ENCODE assay signal across 26 cellular contexts in the genomic region with DNA sequence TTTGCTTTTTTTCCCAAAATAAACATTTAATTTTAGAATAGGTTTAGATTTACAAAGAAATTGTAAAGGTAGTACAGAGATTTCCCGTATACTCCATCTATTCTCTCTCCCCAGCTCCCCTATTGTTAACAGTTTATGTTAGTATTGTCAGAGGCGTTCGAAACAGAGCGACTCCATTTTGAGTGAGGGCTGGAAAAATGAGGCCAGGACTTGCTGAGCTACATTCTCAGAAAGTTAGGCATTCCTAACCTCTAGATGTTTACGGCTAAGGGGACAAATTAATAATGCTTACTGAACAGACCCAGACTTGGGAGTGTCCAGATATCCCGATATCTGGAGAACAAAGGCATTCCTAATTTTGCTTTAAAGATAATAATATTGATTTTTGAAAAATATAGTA. TPM values are rescaled to one million over a fixed set of nuclear protein-coding genes. Genes with fewer than 3 reads are reported as not detected.
DNase-seq lines count a peak whose midpoint lies in the region; ATAC-seq and TF ChIP-seq lines count a peak whose summit lies in the region.
"Had no signal": no experiment of that assay in that cellular context is flagged by ENCODE, and none has a peak within 500 bp of the region (broad histone marks: within the 10 kb centered on the region; RNA-seq: fewer than 3 reads in every experiment).

No MANE protein-coding gene starts in this region.

- TF ChIP-seq CTCF in MCF 10A (IDR thresholded peaks at IDR 0.05; ENCODE audit: unreplicated experiment) (no peak), breast epithelium (IDR thresholded peaks at IDR 0.05) (no peak), Panc1 (IDR thresholded peaks at IDR 0.05) (no peak)

- peaks cover 31% of the 10 kb centered on the region for H3K4me1 Mint-ChIP-seq in MCF 10A (ENCODE audit: insufficient read depth, unreplicated experiment)
- H3K4me1 Mint-ChIP-seq in memory B cell, result peaks cover 37% of the 10 kb centered on the region
- H3K4me1 Mint-ChIP-seq in naive thymus-derived CD8-positive, alpha-beta T cell, result peaks cover 11 to 69% (median 36%) of the 10 kb centered on the region in 4 donors

- TF ChIP-seq POLR2A in breast epithelium (IDR thresholded peaks at IDR 0.05), result no peak

- no peaks in the 10 kb centered on the region for H3K36me3 Mint-ChIP-seq in MCF 10A (ENCODE audit: insufficient read depth, unreplicated experiment)
- H3K36me3 Mint-ChIP-seq in memory B cell, result no peaks in the 10 kb centered on the region
- H3K36me3 Mint-ChIP-seq in naive thymus-derived CD8-positive, alpha-beta T cell, result peaks cover 0 to 2% (median 0%) of the 10 kb centered on the region in 3 donors
- H3K36me3 Mint-ChIP-seq: CD4-positive, alpha-beta memory T cell had no signal

- BruUV-seq in MCF 10A (replicated peaks; lab: Mats Ljungman, UMichigan), result no TSS peak
- BruUV-seq in Panc1 (replicated peaks; lab: Mats Ljungman, UMichigan), result no TSS peak

- intact Hi-C loops in MCF 10A (cut with micrococcal nuclease) (no loop called here), breast epithelium (cut with DNase I; ENCODE audit: low total_unique reads) (no loop called here), Panc1 (cut with micrococcal nuclease; ENCODE audit: unreplicated experiment) (no loop called here)

- no peak for ATAC-seq in Panc1
- no peak for ATAC-seq in memory B cell (ENCODE audit: low read depth)
- no peak for ATAC-seq in naive thymus-derived CD8-positive, alpha-beta T cell
- no peak for ATAC-seq in HG03432 (IDR thresholded peaks at IDR 0.05; ENCODE audit: unreplicated experiment)

- CTCF ChIA-PET in MCF 10A (lab: Yijun Ruan, JAX) (interaction anchor here (1.0 to 2.1 kb wide), 3 partner anchors 8 to 248 kb away, joined by 3 to 5 read pairs (median 4); no protein-coding TSS in a partner anchor), Panc1 (lab: Charles Lee) (interaction anchor here (0.6 kb wide), 1 partner anchor 121 kb away, joined by 4 read pairs; no protein-coding TSS in a partner anchor)

- H3K27me3 ChIP-seq in breast epithelium (no peaks in the 10 kb centered on the region), Panc1 (ENCODE audit: control insufficient read depth, insufficient read depth, low read length) (no peaks in the 10 kb centered on the region)

- H3K9me3 Mint-ChIP-seq in MCF 10A (ENCODE audit: unreplicated experiment), result no peaks in the 10 kb centered on the region
- no peaks in the 10 kb centered on the region for H3K9me3 Mint-ChIP-seq in memory B cell
- H3K9me3 Mint-ChIP-seq in naive thymus-derived CD8-positive, alpha-beta T cell, result peaks cover 0 to 5% (median 0%) of the 10 kb centered on the region in 9 donors

- H3K4me1 ChIP-seq in breast epithelium (no peaks in the 10 kb centered on the region), Panc1 (ENCODE audit: control insufficient read depth, insufficient read depth, low read length) (peaks cover 32% of the 10 kb centered on the region)

- H3K9me3 ChIP-seq in breast epithelium (no peaks in the 10 kb centered on the region), Panc1 (ENCODE audit: control insufficient read depth, insufficient read depth, low read depth, low read length) (0 out of 2 replicates have a peak, but pooled peaks cover 4% of the 10 kb centered on the region)

- no peak for DNase-seq in MCF 10A (ENCODE audit: unreplicated experiment)
- no peak for DNase-seq in breast epithelium (ENCODE audit: low spot score in 2 of 2)
- no peak for DNase-seq in Panc1 (ENCODE audit: low read depth, low spot score)
- no peak for DNase-seq in memory B cell (ENCODE audit: low spot score in 2 of 2)
- no peak for DNase-seq in naive thymus-derived CD8-positive, alpha-beta T cell
- DNase-seq in stimulated activated CD4-positive, alpha-beta T cell treated with anti-CD3 and anti-CD28 coated beads, Interleukin-4, amount 100 ng/mL, for 1 hour, result no peak
- no peak for DNase-seq in GM03348 (ENCODE audit: low spot score)
- DNase-seq: C1 segment of cervical spinal cord; CD4-positive, alpha-beta memory T cell; COR-L47; DMS79 treated with DMSO at 0.1 percent for 48 hours; Karpas-422; MV-4-11; NCI-H1105; NCI-H1436 treated with DMSO at 0.1 percent for 48 hours; NCI-H187 treated with DMSO at 0.1 percent for 48 hours; NCI-H446 treated with DMSO at 0.1 percent for 48 hours; NCI-H526; NCI-H82; NK-92 treated with Interleukin-12 subunit alpha and Interleukin-12 subunit beta, amount 100 ng/mL, for 24 hours; SHP77 treated with DMSO at 0.1 percent for 48 hours; SW 1271 had no signal

- H3K4me3 Mint-ChIP-seq in MCF 10A (ENCODE audit: unreplicated experiment) (no peak overlapping the region), memory B cell (no peak overlapping the region)
- no peak overlapping the region for H3K4me3 Mint-ChIP-seq in naive thymus-derived CD8-positive, alpha-beta T cell

- H3K4me3 ChIP-seq in breast epithelium (no peak overlapping the region), Panc1 (ENCODE audit: low read depth in 2 of 2, low read length in 2 of 2) (no peak overlapping the region)
- H3K4me3 ChIP-seq: SK-N-MC had no signal

- H3K36me3 ChIP-seq in breast epithelium (no peaks in the 10 kb centered on the region), Panc1 (ENCODE audit: control insufficient read depth, insufficient read depth, low read length) (no peaks in the 10 kb centered on the region)

- H3K27me3 Mint-ChIP-seq in MCF 10A (ENCODE audit: insufficient read depth, unreplicated experiment), result no peaks in the 10 kb centered on the region
- H3K27me3 Mint-ChIP-seq in memory B cell, result no peaks in the 10 kb centered on the region
- H3K27me3 Mint-ChIP-seq in naive thymus-derived CD8-positive, alpha-beta T cell, result no peaks in the 10 kb centered on the region
- H3K27me3 Mint-ChIP-seq: CD4-positive, alpha-beta memory T cell had no signal

- H3K27ac ChIP-seq in breast epithelium (no peak overlapping the region), Panc1 (ENCODE audit: low read length) (peak overlapping the region; percentile 78; the same call in 1 of the 2 replicates)
- H3K27ac ChIP-seq: HL-60, RWPE1 had no signal

- in situ Hi-C loops in Panc1 (cut with HindIII; ENCODE audit: low pct_unique_long_range_greater_than_20kb, low sequenced_read_pairs), result no loop called here

- POLR2A ChIA-PET in MCF 10A (lab: Yijun Ruan, JAX) (interaction anchor here (0.7 to 0.9 kb wide), 2 partner anchors 26 to 177 kb away, joined by 3 to 4 read pairs; no protein-coding TSS in a partner anchor), Panc1 (lab: Charles Lee) (interaction anchor here (0.6 kb wide), 1 partner anchor 1274 kb away, joined by 8 read pairs; no protein-coding TSS in a partner anchor)
- POLR2A ChIA-PET in naive thymus-derived CD8-positive, alpha-beta T cell (lab: Charles Lee), result interaction anchor here (0.6 kb wide), 1 partner anchor 280 kb away, joined by 3 read pairs; no protein-coding TSS in a partner anchor

- peak overlapping the region; percentile 44 for H3K27ac Mint-ChIP-seq in MCF 10A (ENCODE audit: low read depth, unreplicated experiment)
- peak overlapping the region; percentile 92 for H3K27ac Mint-ChIP-seq in memory B cell
- H3K27ac Mint-ChIP-seq in naive thymus-derived CD8-positive, alpha-beta T cell, result peak overlapping the region in 4 of 10 donors; percentile 15 to 81 (median 44)

RNA-seq across cellular contexts. Expression of a gene that starts 12.4 kb away (rescaled TPM):
- 32.0 and 33.8 TPM in 2 replicates for total RNA-seq in MCF 10A (2022)
- total RNA-seq in breast epithelium, result 10 to 100 TPM; 28.2 to 41.4 (median 40.6) TPM
- 46.3 TPM for total RNA-seq in Panc1 (2021; ENCODE audit: unreplicated experiment)
- 30.6 TPM for polyA plus RNA-seq in Panc1 (2012; ENCODE audit: insufficient read length)
- total RNA-seq in naive thymus-derived CD8-positive, alpha-beta T cell, result 10 to 100 TPM; 67.0 to 71.7 TPM
- 10 to 100 TPM; 24.0 to 30.8 (median 25.7) TPM for polyA plus RNA-seq in naive thymus-derived CD8-positive, alpha-beta T cell
